25 cellular contexts compared by ENCODE assay signal in genomic region chr6:34206726-34207125, GRCh38. TPM values are rescaled to one million over a fixed set of nuclear protein-coding genes. Genes with fewer than 3 reads are reported as not detected.
DNase-seq lines count a peak whose midpoint lies in the region; TF ChIP-seq lines count a peak whose summit lies in the region.
"Had no signal": no experiment of that assay in that cellular context is flagged by ENCODE, and none has a peak within 500 bp of the region (broad histone marks: within the 10 kb centered on the region; RNA-seq: fewer than 3 reads in every experiment).

No MANE protein-coding gene starts in this region.

- no peaks in the 10 kb centered on the region for H3K9me3 ChIP-seq in HEK293 (ENCODE audit: control insufficient read depth, insufficient read depth, low read depth, low read length)
- no peaks in the 10 kb centered on the region for H3K9me3 ChIP-seq in endodermal cell (ENCODE audit: control insufficient read depth, low read length)
- H3K9me3 ChIP-seq: Caco-2, MG63, SJCRH30 had no signal

- no peak overlapping the region for H3K4me3 Mint-ChIP-seq in endodermal cell
- H3K4me3 Mint-ChIP-seq: B cell; CD8-positive, alpha-beta T cell had no signal

- no peaks in the 10 kb centered on the region for H3K36me3 ChIP-seq in HEK293 (ENCODE audit: control insufficient read depth in 2 of 2, insufficient read depth in 1 of 2, low read length in 2 of 2)
- H3K36me3 ChIP-seq in endodermal cell (ENCODE audit: control insufficient read depth, insufficient read depth, low read length): no peaks in the 10 kb centered on the region
- no peaks in the 10 kb centered on the region for H3K36me3 ChIP-seq in brain microvascular endothelial cell (replicated peaks)
- H3K36me3 ChIP-seq: HAP-1, MG63, SJCRH30 had no signal

- no peak for TF ChIP-seq CTCF in HEK293 (tag by site-specific recombination; IDR thresholded peaks at IDR 0.05)
- no peak for TF ChIP-seq CTCF in endodermal cell (conservative IDR thresholded peaks at IDR 0.05)
- TF ChIP-seq CTCF in foreskin fibroblast (IDR thresholded peaks at IDR 0.05; ENCODE audit: low read depth, low read length): no peak
- no peak for TF ChIP-seq CTCF in brain microvascular endothelial cell (IDR thresholded peaks at IDR 0.05; ENCODE audit: low read depth, low read length, missing control alignments)

- H3K9ac ChIP-seq in endodermal cell (ENCODE audit: extremely low read depth, low read length, poor library complexity, severe bottlenecking): no peak overlapping the region

- DNase-seq in AG08396 (ENCODE audit: low spot score) (peak; percentile 7), EL (peak; percentile 18), endodermal cell (peak; percentile 52), foreskin fibroblast (no peak), brain microvascular endothelial cell (no peak), iPS-NIHi7 (ENCODE audit: extremely low spot score) (no peak), putamen (ENCODE audit: low spot score) (no peak)
- DNase-seq: Caco-2; CD8-positive, alpha-beta T cell; DMS 273 treated with DMSO at 0.1 percent for 48 hours; DMS79; KG1; MG63; NCI-H1105 treated with DMSO at 0.1 percent for 48 hours; NCI-H146; NCI-H1930; NCI-H2107; NCI-H524 treated with DMSO at 0.1 percent for 48 hours; NCI-H774; PC-3; SJCRH30 had no signal

- POLR2A ChIA-PET in HEK293 (lab: Yijun Ruan, JAX): no interaction called here

- in situ Hi-C loops in brain microvascular endothelial cell (cut with HindIII; ENCODE audit: low pct_ligation_motif_present, low sequenced_read_pairs): no loop called here

- CTCF ChIA-PET in HEK293 (lab: Yijun Ruan, JAX): interaction anchor here (0.6 to 2.8 kb wide), 2 partner anchors 10 to 597 kb away, joined by 3 to 14 read pairs; no protein-coding TSS in a partner anchor

- no peak overlapping the region for H3K4me3 ChIP-seq in HEK293 (ENCODE audit: low read depth, low read length)
- H3K4me3 ChIP-seq in endodermal cell (ENCODE audit: low read length): no peak overlapping the region
- no peak overlapping the region for H3K4me3 ChIP-seq in foreskin fibroblast (ENCODE audit: low read depth in 1 of 2, low read length in 2 of 2)
- no peak overlapping the region for H3K4me3 ChIP-seq in brain microvascular endothelial cell (ENCODE audit: low read depth, low read length)
- H3K4me3 ChIP-seq: HAP-1, MG63, SJCRH30 had no signal

- H3K27me3 Mint-ChIP-seq in endodermal cell (ENCODE audit: insufficient read depth): no peaks in the 10 kb centered on the region
- H3K27me3 Mint-ChIP-seq: B cell had no signal

- 75 to 77% methylated on average over 6 to 7 of the region's 7 CpGs for WGBS in endodermal cell (ENCODE audit: insufficient coverage in 1 of 2, insufficient read length in 1 of 2), 2 experiments

- no peaks in the 10 kb centered on the region for H3K9me3 Mint-ChIP-seq in endodermal cell
- H3K9me3 Mint-ChIP-seq: CD8-positive, alpha-beta T cell had no signal

- H3K4me1 ChIP-seq in HEK293 (ENCODE audit: control insufficient read depth, insufficient read depth, low read length): no peaks in the 10 kb centered on the region
- H3K4me1 ChIP-seq in endodermal cell (ENCODE audit: control insufficient read depth, insufficient read depth, low read length): peaks cover 4% of the 10 kb centered on the region
- H3K4me1 ChIP-seq: Caco-2, HAP-1, SJCRH30 had no signal

- no peak overlapping the region for H3K27ac ChIP-seq in HEK293 (ENCODE audit: extremely low read depth, low read depth, low read length)
- H3K27ac ChIP-seq in endodermal cell (ENCODE audit: low read depth, low read length): no peak overlapping the region
- no peak overlapping the region for H3K27ac ChIP-seq in brain microvascular endothelial cell
- H3K27ac ChIP-seq: C4-2B, SJCRH30 had no signal

- H3K27me3 ChIP-seq in endodermal cell (ENCODE audit: control insufficient read depth, insufficient read depth, low read length, poor library complexity, severe bottlenecking) (no peaks in the 10 kb centered on the region), brain microvascular endothelial cell (replicated peaks) (no peaks in the 10 kb centered on the region)
- H3K27me3 ChIP-seq: MG63, SJCRH30 had no signal

- H3K36me3 Mint-ChIP-seq in endodermal cell (ENCODE audit: low read depth): no peaks in the 10 kb centered on the region
- H3K36me3 Mint-ChIP-seq: CD8-positive, alpha-beta T cell had no signal

- no peak overlapping the region for H3K27ac Mint-ChIP-seq in endodermal cell
- H3K27ac Mint-ChIP-seq: B cell; CD8-positive, alpha-beta T cell had no signal

- H3K4me1 Mint-ChIP-seq in endodermal cell: peaks cover 15% of the 10 kb centered on the region
- H3K4me1 Mint-ChIP-seq: B cell had no signal

TF ChIP-seq in HEK293, 187 proteins besides CTCF, POLR2A, EP300 and RAD21:
- TF ChIP-seq ZNF423 (tag by site-specific recombination; IDR thresholded peaks at IDR 0.05) (no peak), ZNF521 (tag by site-specific recombination; IDR thresholded peaks at IDR 0.05) (no peak), RBAK (tag by site-specific recombination; IDR thresholded peaks at IDR 0.05) (no peak), ZNF366 (tag by site-specific recombination; conservative IDR thresholded peaks at IDR 0.05) (no peak), ZNF148 (tag by site-specific recombination; IDR thresholded peaks at IDR 0.05; ENCODE audit: borderline replicate concordance) (no peak), ZBTB20 (tag by site-specific recombination; IDR thresholded peaks at IDR 0.05) (no peak), KLF16 (tag by site-specific recombination; IDR thresholded peaks at IDR 0.05) (no peak), ZIC2 (tag by site-specific recombination; IDR thresholded peaks at IDR 0.05) (peak; percentile 96)

RNA-seq across cellular contexts. Expression of gene HMGA1, which starts 29.9 kb away (rescaled TPM):
- total RNA-seq in endodermal cell: 1,000 to 10,000 TPM; 1,306 to 1,595 TPM
- polyA plus RNA-seq in endodermal cell (2013, experiment 1 of 2): 1,230 TPM
- 1,159 TPM for polyA plus RNA-seq in endodermal cell (2013, experiment 2 of 2)

RNA-seq across cellular contexts. Expression of gene SMIM29, which starts 42.1 kb away (rescaled TPM):
- total RNA-seq in endodermal cell: 1 to 10 TPM; 7.2 to 7.9 TPM
- 16.4 TPM for polyA plus RNA-seq in endodermal cell (2013, experiment 1 of 2)
- 14.3 TPM for polyA plus RNA-seq in endodermal cell (2013, experiment 2 of 2)

Comparison
In these comparisons a context has a peak if more than half of its experiments do, and no peak if none do; other contexts are left out.
1. DNase-seq: peak in AG08396 (single experiment), EL (single experiment) and endodermal cell (single experiment); none in foreskin fibroblast (0 of 2), brain microvascular endothelial cell (single experiment), iPS-NIHi7 (single experiment) and putamen (single experiment).